Comparison of ENCODE assay signal across 1 cellular context in genomic region chr22:45709004-45709739, GRCh38.
A peak's percentile ranks its signal among the peaks of the same experiment; 100 is the strongest.
TF ChIP-seq lines count a peak whose summit lies in the region.

No MANE protein-coding gene starts in this region.

TF ChIP-seq in SK-N-SH, 30 proteins besides CTCF, POLR2A, EP300 and RAD21 (continued from another document):
- peak; percentile 73 for TF ChIP-seq ELF1 (IDR thresholded peaks at IDR 0.05)
- no peak for TF ChIP-seq TAF1 (IDR thresholded peaks at IDR 0.05; ENCODE audit: borderline replicate concordance, low read depth, low read length)
- TF ChIP-seq POLR2AphosphoS5 (IDR thresholded peaks at IDR 0.05; ENCODE audit: low read depth, low read length): 0 out of 2 replicates have a peak, but pooled peaks have one; percentile 20
- TF ChIP-seq TEAD4 (IDR thresholded peaks at IDR 0.05; ENCODE audit: borderline replicate concordance, insufficient read depth): no peak
- TF ChIP-seq GATA2 (CRISPR knock-in tag; IDR thresholded peaks at IDR 0.05): peak; percentile 56
- TF ChIP-seq FOSL2 (IDR thresholded peaks at IDR 0.05; ENCODE audit: borderline replicate concordance, low read depth): peak; percentile 82
- TF ChIP-seq MAX (IDR thresholded peaks at IDR 0.05; ENCODE audit: low read depth): peak; percentile 76
- peak; percentile 73 for TF ChIP-seq MEF2A (IDR thresholded peaks at IDR 0.05; ENCODE audit: borderline replicate concordance, low read depth)
- peak; percentile 71; the same call in 1 of the 2 replicates for TF ChIP-seq SIN3A (IDR thresholded peaks at IDR 0.05; ENCODE audit: borderline replicate concordance, low read depth, low read length)
- TF ChIP-seq, protein P1, sequence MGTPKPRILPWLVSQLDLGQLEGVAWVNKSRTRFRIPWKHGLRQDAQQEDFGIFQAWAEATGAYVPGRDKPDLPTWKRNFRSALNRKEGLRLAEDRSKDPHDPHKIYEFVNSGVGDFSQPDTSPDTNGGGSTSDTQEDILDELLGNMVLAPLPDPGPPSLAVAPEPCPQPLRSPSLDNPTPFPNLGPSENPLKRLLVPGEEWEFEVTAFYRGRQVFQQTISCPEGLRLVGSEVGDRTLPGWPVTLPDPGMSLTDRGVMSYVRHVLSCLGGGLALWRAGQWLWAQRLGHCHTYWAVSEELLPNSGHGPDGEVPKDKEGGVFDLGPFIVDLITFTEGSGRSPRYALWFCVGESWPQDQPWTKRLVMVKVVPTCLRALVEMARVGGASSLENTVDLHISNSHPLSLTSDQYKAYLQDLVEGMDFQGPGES (IDR thresholded peaks at IDR 0.05; ENCODE audit: low read depth, low read length): no peak
- TF ChIP-seq RFX5 (IDR thresholded peaks at IDR 0.05; ENCODE audit: low read length): peak; percentile 42; the same call in 1 of the 2 replicates
- TF ChIP-seq REST (IDR thresholded peaks at IDR 0.05; ENCODE audit: low read depth, low read length): peak; percentile 59; the same call in 1 of the 2 replicates
- peak; percentile 59; the same call in 1 of the 2 replicates for TF ChIP-seq RCOR1 (IDR thresholded peaks at IDR 0.05; ENCODE audit: low read length)
